20 cellular contexts compared by ENCODE assay signal in the genomic region with DNA sequence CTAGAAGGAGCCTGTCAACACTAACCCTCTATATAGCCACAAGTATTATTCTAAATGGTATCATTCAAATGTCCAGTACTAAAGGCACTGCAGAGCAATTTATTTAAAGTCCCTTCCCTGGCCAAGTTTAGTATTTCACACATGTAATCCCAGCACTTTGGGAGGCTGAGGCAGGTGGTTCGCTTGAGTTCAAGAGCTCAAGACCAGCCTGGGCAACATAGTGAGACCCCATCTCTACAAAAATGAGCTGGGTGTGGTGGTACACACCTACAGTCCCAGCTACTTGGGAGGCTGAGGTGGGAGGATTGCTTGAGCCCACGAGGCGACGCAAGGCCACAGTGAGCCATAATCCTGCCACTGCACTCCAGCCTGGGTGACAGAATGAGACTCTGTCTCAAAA. TPM values are rescaled to one million over a fixed set of nuclear protein-coding genes. Genes with fewer than 3 reads are reported as not detected.
DNase-seq lines count a peak whose midpoint lies in the region; ATAC-seq and TF ChIP-seq lines count a peak whose summit lies in the region.
"Had no signal": no experiment of that assay in that cellular context is flagged by ENCODE, and none has a peak within 500 bp of the region (broad histone marks: within the 10 kb centered on the region; RNA-seq: fewer than 3 reads in every experiment).

No MANE protein-coding gene starts in this region.

- peaks cover 41 to 69% (median 59%) of the 10 kb centered on the region in 3 donors for H3K4me1 Mint-ChIP-seq in IgD-negative memory B cell
- H3K4me1 Mint-ChIP-seq in brain = peaks cover 71% of the 10 kb centered on the region
- H3K4me1 Mint-ChIP-seq in neural crest cell = peaks cover 59% of the 10 kb centered on the region

- H3K27ac Mint-ChIP-seq in IgD-negative memory B cell (peak overlapping the region in 2 of 3 donors; percentile 78 to 95), brain (peak overlapping the region in 1 of 5 experiments; percentile 69), neural crest cell (ENCODE audit: unreplicated experiment) (no peak overlapping the region)

- H3K27ac ChIP-seq in BLaER1 treated with 17β-estradiol and CSF1 and Interleukin-3, amounts not matched to agents 10 nM and 100 nM = peak overlapping the region in 2 of 11 experiments; percentile 6 to 50; a peak in 3 of 22 replicates
- H3K27ac ChIP-seq: C4-2B, KMS-11 had no signal

- H3K4me3 ChIP-seq in BLaER1 treated with 17β-estradiol and CSF1 and Interleukin-3, amounts not matched to agents 10 nM and 100 nM = no peak overlapping the region

- no peak overlapping the region for H3K9ac ChIP-seq in BLaER1 treated with 17β-estradiol and CSF1 and Interleukin-3, amounts not matched to agents 10 nM and 100 nM
- H3K9ac ChIP-seq: KMS-11 had no signal

- H3K9me3 Mint-ChIP-seq in IgD-negative memory B cell = no peaks in the 10 kb centered on the region
- H3K9me3 Mint-ChIP-seq in brain = peaks cover 4 to 23% (median 11%) of the 10 kb centered on the region in 5 experiments
- peaks cover 1% of the 10 kb centered on the region for H3K9me3 Mint-ChIP-seq in neural crest cell

- H3K9me3 ChIP-seq in BLaER1 treated with 17β-estradiol and CSF1 and Interleukin-3, amounts not matched to agents 10 nM and 100 nM (replicated peaks in 1 of 11) = peaks cover 0 to 15% (median under 1%) of the 10 kb centered on the region in 11 experiments; a peak in 8 of 22 replicates

- peaks cover 0 to 75% (median 23%) of the 10 kb centered on the region in 11 experiments; a peak in 15 of 22 replicates for H4K20me1 ChIP-seq in BLaER1 treated with 17β-estradiol and CSF1 and Interleukin-3, amounts not matched to agents 10 nM and 100 nM

- peak overlapping the region; percentile 8 to 98 (median 92); a peak in 16 of 22 replicates for H3K4me2 ChIP-seq in BLaER1 treated with 17β-estradiol and CSF1 and Interleukin-3, amounts not matched to agents 10 nM and 100 nM
- H3K4me2 ChIP-seq: KMS-11 had no signal

- no peaks in the 10 kb centered on the region for H3K27me3 ChIP-seq in BLaER1 treated with 17β-estradiol and CSF1 and Interleukin-3, amounts not matched to agents 10 nM and 100 nM

- peaks cover 64 to 81% (median 73%) of the 10 kb centered on the region in 10 experiments for H3K4me1 ChIP-seq in BLaER1 treated with 17β-estradiol and CSF1 and Interleukin-3, amounts not matched to agents 10 nM and 100 nM

- TF ChIP-seq CTCF in brain (conservative IDR thresholded peaks at IDR 0.05) = no peak
- no peak for TF ChIP-seq CTCF in neural crest cell (conservative IDR thresholded peaks at IDR 0.05)

- ATAC-seq in GM19351 (IDR thresholded peaks at IDR 0.05; ENCODE audit: unreplicated experiment) = no peak
- ATAC-seq: SK-N-SH treated with all-trans-retinoic acid at 6 μM for 48 hours had no signal

- H3K27me3 Mint-ChIP-seq in IgD-negative memory B cell (no peaks in the 10 kb centered on the region), brain (peaks cover 5% of the 10 kb centered on the region), neural crest cell (ENCODE audit: low read depth) (no peaks in the 10 kb centered on the region)

- H3K4me3 Mint-ChIP-seq in IgD-negative memory B cell (peak overlapping the region in 3 of 4 donors; percentile 12 to 50 (median 47)), brain (peak overlapping the region in 3 of 5 experiments; percentile 40 to 87 (median 69)), neural crest cell (peak overlapping the region; percentile 60)

- H3K36me3 Mint-ChIP-seq in IgD-negative memory B cell (peaks cover 11% of the 10 kb centered on the region), brain (peaks cover 73% of the 10 kb centered on the region), neural crest cell (ENCODE audit: low read depth) (peaks cover 21% of the 10 kb centered on the region)

- H3K36me3 ChIP-seq in BLaER1 treated with 17β-estradiol and CSF1 and Interleukin-3, amounts not matched to agents 10 nM and 100 nM = peaks cover 9 to 61% (median 32%) of the 10 kb centered on the region in 11 experiments; a peak in 21 of 22 replicates

- no peak for DNase-seq in neural crest cell (ENCODE audit: low read depth, low spot score)
- no peak for DNase-seq in iPS-NIHi11 (ENCODE audit: low spot score)
- no peak for DNase-seq in activated effector memory CD4-positive, alpha-beta T cell treated with anti-CD3 and anti-CD28 coated beads, Interleukin-2, amount 50 U/mL, for 16 hours
- DNase-seq: COR-L47; DMS 273 treated with DMSO at 0.1 percent for 48 hours; DND-41; H7; NCI-H1417 treated with DMSO at 0.1 percent for 48 hours; NCI-H1930; NCI-H526 treated with DMSO at 0.1 percent for 48 hours; NK-92 treated with Interleukin-12 subunit alpha and Interleukin-12 subunit beta, amount 100 ng/mL, for 24 hours; RPMI8226; SHP77 treated with DMSO at 0.1 percent for 48 hours had no signal

RNA-seq across cellular contexts. Expression of gene GNA12, which starts 3.6 kb away (rescaled TPM):
- polyA plus RNA-seq in IgD-negative memory B cell (16.4 TPM), brain (ENCODE audit: insufficient read depth, low read depth, low replicate concordance) (68.0 TPM)
- 62.5 and 63.5 TPM in 2 replicates for total RNA-seq in neural crest cell
